33 cellular contexts compared by ENCODE assay signal in the genomic region with DNA sequence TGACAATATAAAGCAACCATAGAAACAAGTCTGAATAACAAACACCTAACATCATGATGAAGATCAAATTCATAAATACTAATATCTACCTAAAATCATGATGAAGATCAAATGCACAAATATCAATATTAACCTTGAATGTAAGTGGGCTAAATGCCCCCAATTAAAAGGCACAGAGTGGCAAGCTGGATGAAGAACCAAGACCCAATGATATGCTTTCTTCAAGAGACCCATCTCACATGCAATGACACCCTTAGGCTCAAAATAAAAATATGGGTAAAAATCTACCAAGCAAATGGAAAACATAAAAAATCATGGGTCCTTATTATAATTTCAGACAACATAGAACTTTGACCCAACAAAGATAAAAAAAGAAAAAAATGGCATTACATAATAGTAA.
DNase-seq lines count a peak whose midpoint lies in the region; ATAC-seq and TF ChIP-seq lines count a peak whose summit lies in the region.
"Had no signal": no experiment of that assay in that cellular context is flagged by ENCODE, and none has a peak within 500 bp of the region (broad histone marks: within the 10 kb centered on the region; RNA-seq: fewer than 3 reads in every experiment).

No MANE protein-coding gene starts in this region.

- no peaks in the 10 kb centered on the region for H3K9me2 ChIP-seq in PC-3 (replicated peaks; ENCODE audit: low read length)

- no peak overlapping the region for H3K4me2 ChIP-seq in PC-3 (ENCODE audit: low read length)
- H3K4me2 ChIP-seq: A549; BLaER1; BLaER1 treated with 17β-estradiol and CSF1 and Interleukin-3, amounts not matched to agents 10 nM and 100 nM had no signal

- H3K27me3 ChIP-seq in PC-3 (ENCODE audit: low read length) = no peaks in the 10 kb centered on the region
- H3K27me3 ChIP-seq: BE2C; BLaER1; BLaER1 treated with 17β-estradiol and CSF1 and Interleukin-3, amounts not matched to agents 10 nM and 100 nM had no signal

- TF ChIP-seq CTCF in HEK293 (tag by site-specific recombination; IDR thresholded peaks at IDR 0.05) (no peak), PC-3 (conservative IDR thresholded peaks at IDR 0.05; ENCODE audit: low read depth, low read length) (no peak), choroid plexus epithelial cell (conservative IDR thresholded peaks at IDR 0.05; ENCODE audit: low read depth, low read length) (no peak), GM10266 (IDR thresholded peaks at IDR 0.05; ENCODE audit: control insufficient read depth, insufficient read depth, low read depth, missing control alignments) (no peak)

- H3K4me3 ChIP-seq in HEK293 (ENCODE audit: low read depth, low read length) (no peak overlapping the region), PC-3 (ENCODE audit: low read length) (no peak overlapping the region), choroid plexus epithelial cell (ENCODE audit: low read depth, low read length) (no peak overlapping the region)
- H3K4me3 ChIP-seq: A549; BLaER1; BLaER1 treated with 17β-estradiol and CSF1 and Interleukin-3, amounts not matched to agents 10 nM and 100 nM had no signal

- ATAC-seq in PC-3 = no peak
- ATAC-seq: A549; CD8-positive, alpha-beta T cell had no signal

- H4K20me1 ChIP-seq in PC-3 (ENCODE audit: low read length) = no peaks in the 10 kb centered on the region
- H4K20me1 ChIP-seq: BLaER1; BLaER1 treated with 17β-estradiol and CSF1 and Interleukin-3, amounts not matched to agents 10 nM and 100 nM had no signal

- intact Hi-C loops in PC-3 (cut with micrococcal nuclease) = no loop called here

- H3K4me1 ChIP-seq in HEK293 (ENCODE audit: control insufficient read depth, insufficient read depth, low read length) (no peaks in the 10 kb centered on the region), PC-3 (ENCODE audit: insufficient read depth, low read length) (no peaks in the 10 kb centered on the region)
- H3K4me1 ChIP-seq: A549, BE2C, BLaER1, Caco-2 had no signal

- BruUV-seq in PC-3 (replicated peaks; lab: Mats Ljungman, UMichigan) = no TSS peak

- POLR2A ChIA-PET in HEK293 (lab: Yijun Ruan, JAX) = no interaction called here
- POLR2A ChIA-PET in PC-3 (lab: Charles Lee; ENCODE audit: unreplicated experiment) = no interaction called here

- no peaks in the 10 kb centered on the region for H3K9me3 ChIP-seq in HEK293 (ENCODE audit: control insufficient read depth, insufficient read depth, low read depth, low read length)
- H3K9me3 ChIP-seq in PC-3 (ENCODE audit: low read length) = peaks cover 21% of the 10 kb centered on the region
- H3K9me3 ChIP-seq: A549, BE2C, Caco-2 had no signal

- no peaks in the 10 kb centered on the region for H3K36me3 ChIP-seq in HEK293 (ENCODE audit: control insufficient read depth in 2 of 2, insufficient read depth in 1 of 2, low read length in 2 of 2)
- H3K36me3 ChIP-seq in PC-3 (ENCODE audit: low read depth, low read length) = no peaks in the 10 kb centered on the region; the same call in 1 of the 2 replicates
- H3K36me3 ChIP-seq: BE2C; BLaER1; BLaER1 treated with 17β-estradiol and CSF1 and Interleukin-3, amounts not matched to agents 10 nM and 100 nM had no signal

- peak; percentile 3 for DNase-seq in PC-3
- peak; percentile 15 for DNase-seq in amniotic epithelial cell (ENCODE audit: low read depth)
- DNase-seq in choroid plexus epithelial cell (ENCODE audit: low read depth) = peak; percentile 6
- DNase-seq in A172 (ENCODE audit: low spot score) = no peak
- DNase-seq in GM10266 (ENCODE audit: extremely low spot score) = no peak
- no peak for DNase-seq in DMS 273 (lab: John Stamatoyannopoulos, UW; ENCODE audit: unreplicated experiment)
- no peak for DNase-seq in NCI-H526 (lab: John Stamatoyannopoulos, UW)
- DNase-seq: 8988T; ACHN; AML-193; BE2C; C1 segment of cervical spinal cord; Caco-2; Calu3; CD4-positive, alpha-beta memory T cell; CD4-positive, alpha-beta T cell; CD4-positive, CD25-positive, alpha-beta regulatory T cell; CD8-positive, alpha-beta memory T cell; CD8-positive, alpha-beta T cell; COR-L47; DMS 273 treated with DMSO at 0.1 percent for 48 hours; DMS153; DMS53; DMS79; DMS79 treated with DMSO at 0.1 percent for 48 hours; DND-41; EL had no signal

- CTCF ChIA-PET in HEK293 (lab: Yijun Ruan, JAX) (interaction anchor here (0.7 kb wide), 1 partner anchor 332 kb away, joined by 3 read pairs; no protein-coding TSS in a partner anchor), PC-3 (lab: Charles Lee) (no interaction called here)

- no peak overlapping the region for H3K27ac ChIP-seq in HEK293 (ENCODE audit: extremely low read depth, low read depth, low read length)
- no peak overlapping the region for H3K27ac ChIP-seq in PC-3 (ENCODE audit: low read length)
- H3K27ac ChIP-seq: 22Rv1; A549; BLaER1; BLaER1 treated with 17β-estradiol and CSF1 and Interleukin-3, amounts not matched to agents 10 nM and 100 nM; C4-2B had no signal

- no peaks in the 10 kb centered on the region for H3F3A ChIP-seq in PC-3 (ENCODE audit: low read length, unreplicated experiment)

- no peak overlapping the region for H3K9ac ChIP-seq in PC-3 (ENCODE audit: low read length)
- H3K9ac ChIP-seq: BLaER1; BLaER1 treated with 17β-estradiol and CSF1 and Interleukin-3, amounts not matched to agents 10 nM and 100 nM had no signal

- no peak overlapping the region for H2AFZ ChIP-seq in PC-3 (ENCODE audit: low read length)

- H3K79me2 ChIP-seq in PC-3 (ENCODE audit: low read length) = no peaks in the 10 kb centered on the region

TF ChIP-seq in HEK293, 187 proteins besides CTCF, POLR2A, EP300 and RAD21:
- TF ChIP-seq ZSCAN30 (tag by site-specific recombination; IDR thresholded peaks at IDR 0.05) (no peak), SETDB1 (IDR thresholded peaks at IDR 0.05; ENCODE audit: insufficient read length, low read length) (peak; percentile 88), ZNF529 (tag by site-specific recombination; IDR thresholded peaks at IDR 0.05; ENCODE audit: insufficient replicate concordance) (peak; percentile 66)

Comparison
In these comparisons a context has a peak if more than half of its experiments do, and no peak if none do; other contexts are left out.
1. DNase-seq: peak in PC-3 (single experiment), amniotic epithelial cell (single experiment) and choroid plexus epithelial cell (single experiment); none in A172 (single experiment), GM10266 (single experiment), DMS 273 (single experiment) and NCI-H526 (0 of 2).